ENCODE assay signal across 25 cellular contexts in genomic region chrX:101904996-101905395, GRCh38. TPM values are rescaled to one million over a fixed set of nuclear protein-coding genes. Genes with fewer than 3 reads are reported as not detected.
A peak's percentile ranks its signal among the peaks of the same experiment; 100 is the strongest.
DNase-seq lines count a peak whose midpoint lies in the region; ATAC-seq and TF ChIP-seq lines count a peak whose summit lies in the region.
"Had no signal": no experiment of that assay in that cellular context is flagged by ENCODE, and none has a peak within 500 bp of the region (broad histone marks: within the 10 kb centered on the region; RNA-seq: fewer than 3 reads in every experiment).

No MANE protein-coding gene starts in this region.

- no peak overlapping the region for H2AFZ ChIP-seq in mammary epithelial cell (ENCODE audit: low read depth, low read length)

- intact Hi-C loops in mammary epithelial cell (cut with micrococcal nuclease), result no loop called here

- no peaks in the 10 kb centered on the region for H3K27me3 ChIP-seq in mammary epithelial cell (ENCODE audit: insufficient read depth, low read length)
- H3K27me3 ChIP-seq: BE2C, BLaER1 had no signal

- H4K20me1 ChIP-seq in mammary epithelial cell (ENCODE audit: insufficient read depth, low read length), result no peaks in the 10 kb centered on the region
- H4K20me1 ChIP-seq: BLaER1 had no signal

- H3K4me3 ChIP-seq in mammary epithelial cell (replicated peaks in 1 of 3; ENCODE audit: insufficient read depth in 1 of 3, low read depth in 2 of 3, low read length in 3 of 3) (no peak overlapping the region), LNCaP clone FGC (ENCODE audit: low read depth, low read length) (no peak overlapping the region)
- H3K4me3 ChIP-seq: BLaER1, GM12878 had no signal

- CTCF ChIA-PET in mammary epithelial cell (lab: Charles Lee; ENCODE audit: low non-redundant PET), result no interaction called here

- WGBS in mammary epithelial cell (ENCODE audit: low coverage, missing lambda C conversion rate), result 72% methylated on average over 1 of the region's 1 CpG

- DNase-seq in DMS53 (lab: John Stamatoyannopoulos, UW) (peak; percentile 0), DMS53 treated with DMSO at 0.1 percent for 48 hours (lab: John Stamatoyannopoulos, UW; ENCODE audit: unreplicated experiment) (no peak), T47D (ENCODE audit: low read depth in 1 of 2, low spot score in 1 of 2) (peak; percentile 5 to 78), mammary epithelial cell (no peak), LNCaP clone FGC (ENCODE audit: low read depth) (peak; percentile 47), NCI-H1105 (lab: John Stamatoyannopoulos, UW) (no peak)
- DNase-seq: ACHN; BE2C; C1 segment of cervical spinal cord; Caco-2; Calu3; CD4-positive, alpha-beta T cell; CD8-positive, alpha-beta T cell; DMS 273 treated with DMSO at 0.1 percent for 48 hours; DMS153; DMS79; DND-41; EL; GDM1 had no signal

- H3K9me3 ChIP-seq in mammary epithelial cell (replicated peaks; ENCODE audit: insufficient read depth, low read length), result no peaks in the 10 kb centered on the region
- H3K9me3 ChIP-seq: BE2C, Caco-2 had no signal

- no peak overlapping the region for H3K4me2 ChIP-seq in mammary epithelial cell (ENCODE audit: insufficient read depth, low read depth, low read length)
- H3K4me2 ChIP-seq: BLaER1 had no signal

- H3K79me2 ChIP-seq in mammary epithelial cell (ENCODE audit: insufficient read depth, low read length), result no peaks in the 10 kb centered on the region

- H3K4me1 ChIP-seq in mammary epithelial cell (ENCODE audit: insufficient read depth, low read length), result no peaks in the 10 kb centered on the region
- H3K4me1 ChIP-seq: BE2C, BLaER1, Caco-2 had no signal

- TF ChIP-seq CTCF in mammary epithelial cell (conservative IDR thresholded peaks at IDR 0.05 in 1 of 2, IDR thresholded peaks at IDR 0.05 in 1 of 2; ENCODE audit: extremely low read depth in 1 of 2, insufficient read depth in 1 of 2, low read depth in 1 of 2, low read length in 2 of 2) (no peak), LNCaP clone FGC (IDR thresholded peaks at IDR 0.05; ENCODE audit: control insufficient read depth, extremely low read depth, insufficient read depth) (no peak), VCaP (conservative IDR thresholded peaks at IDR 0.05) (no peak)

- no peak for ATAC-seq in HG02642 (IDR thresholded peaks at IDR 0.05; ENCODE audit: poor library complexity, unreplicated experiment)
- ATAC-seq: CD8-positive, alpha-beta T cell; GM12878 had no signal

- H3K36me3 ChIP-seq in mammary epithelial cell (ENCODE audit: insufficient read depth, low read length), result no peaks in the 10 kb centered on the region
- H3K36me3 ChIP-seq: BE2C had no signal

- H3K9ac ChIP-seq in mammary epithelial cell (ENCODE audit: insufficient read depth, low read length), result no peak overlapping the region
- H3K9ac ChIP-seq: BLaER1 had no signal

- H3K27ac ChIP-seq in mammary epithelial cell (ENCODE audit: insufficient read depth, low read depth, low read length), result no peak overlapping the region
- H3K27ac ChIP-seq in VCaP, result peak overlapping the region; percentile 57
- H3K27ac ChIP-seq: 22Rv1, BLaER1 had no signal

- dilution Hi-C loops in mammary epithelial cell (cut with HindIII; ENCODE audit: low sequenced_read_pairs), result no loop called here

- BruUV-seq in mammary epithelial cell (replicated peaks; lab: Mats Ljungman, UMichigan), result no TSS peak

- in situ Hi-C loops in T47D (cut with HindIII; ENCODE audit: low pct_unique_long_range_greater_than_20kb, low sequenced_read_pairs) (no loop called here), mammary epithelial cell (cut with MboI; ENCODE audit: low sequenced_read_pairs in 2 of 2) (no loop called here)

RNA-seq across cellular contexts. Expression of gene ZMAT1, which starts 26.8 kb away (rescaled TPM):
- under 1 TPM in 1 of 2 donors, not detected in 1; 0.33 TPM for total RNA-seq in mammary epithelial cell
- polyA plus RNA-seq in mammary epithelial cell, result not detected
- not detected for polyA minus RNA-seq in mammary epithelial cell
- polyA plus RNA-seq: AG04450 had no signal

Comparison
In these comparisons a context has a peak if more than half of its experiments do, and no peak if none do; other contexts are left out.
1. DNase-seq: peak in DMS53 (single experiment), T47D (2 of 2) and LNCaP clone FGC (single experiment); none in DMS53 treated with DMSO at 0.1 percent for 48 hours (single experiment), mammary epithelial cell (single experiment) and NCI-H1105 (single experiment).